Comparison of ENCODE assay signal across 9 cellular contexts in the genomic region with DNA sequence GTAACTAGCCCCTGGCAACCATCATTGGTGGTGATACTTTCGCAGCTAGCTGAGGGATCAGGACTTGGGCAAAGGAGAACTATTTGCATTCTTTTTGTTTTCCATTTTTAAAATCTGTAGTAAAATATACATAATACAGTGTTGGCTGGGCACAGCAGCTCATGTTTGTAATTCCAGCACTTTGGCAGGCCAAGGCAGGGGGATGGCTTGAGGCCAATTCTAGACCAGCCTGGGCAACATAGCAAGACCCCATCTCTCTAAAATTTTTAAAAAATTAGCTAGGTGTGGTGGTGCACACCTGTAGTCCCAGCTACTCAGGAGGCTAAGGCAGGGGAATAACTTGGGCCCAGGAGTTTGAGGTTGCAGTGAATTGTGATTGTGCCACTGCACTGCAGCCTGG.
"Had no signal": no experiment of that assay in that cellular context is flagged by ENCODE, and none has a peak within 500 bp of the region (broad histone marks: within the 10 kb centered on the region; RNA-seq: fewer than 3 reads in every experiment).

No MANE protein-coding gene starts in this region.

- H3K27ac Mint-ChIP-seq: IgD-negative memory B cell had no signal

- H2AFZ ChIP-seq: GM23248 had no signal

- FAIRE-seq: HTR-8/SVneo had no signal

- H3K4me3 Mint-ChIP-seq: IgD-negative memory B cell had no signal

- H3K9me3 Mint-ChIP-seq: IgD-negative memory B cell had no signal

- H3K27ac ChIP-seq: GM23248, HL-60 had no signal

- H3K27me3 Mint-ChIP-seq: IgD-negative memory B cell had no signal

- H3K36me3 ChIP-seq: HAP-1 had no signal

- H3K9ac ChIP-seq: GM23248 had no signal

- DNase-seq: GM23248, GOT3, H7, KG1 had no signal

- ATAC-seq: HCT116 had no signal

- H3K9me3 ChIP-seq: HAP-1 had no signal

- H3K4me3 ChIP-seq: GM23248, HAP-1 had no signal
